ENCODE assay signal across 8 cellular contexts in the genomic region with DNA sequence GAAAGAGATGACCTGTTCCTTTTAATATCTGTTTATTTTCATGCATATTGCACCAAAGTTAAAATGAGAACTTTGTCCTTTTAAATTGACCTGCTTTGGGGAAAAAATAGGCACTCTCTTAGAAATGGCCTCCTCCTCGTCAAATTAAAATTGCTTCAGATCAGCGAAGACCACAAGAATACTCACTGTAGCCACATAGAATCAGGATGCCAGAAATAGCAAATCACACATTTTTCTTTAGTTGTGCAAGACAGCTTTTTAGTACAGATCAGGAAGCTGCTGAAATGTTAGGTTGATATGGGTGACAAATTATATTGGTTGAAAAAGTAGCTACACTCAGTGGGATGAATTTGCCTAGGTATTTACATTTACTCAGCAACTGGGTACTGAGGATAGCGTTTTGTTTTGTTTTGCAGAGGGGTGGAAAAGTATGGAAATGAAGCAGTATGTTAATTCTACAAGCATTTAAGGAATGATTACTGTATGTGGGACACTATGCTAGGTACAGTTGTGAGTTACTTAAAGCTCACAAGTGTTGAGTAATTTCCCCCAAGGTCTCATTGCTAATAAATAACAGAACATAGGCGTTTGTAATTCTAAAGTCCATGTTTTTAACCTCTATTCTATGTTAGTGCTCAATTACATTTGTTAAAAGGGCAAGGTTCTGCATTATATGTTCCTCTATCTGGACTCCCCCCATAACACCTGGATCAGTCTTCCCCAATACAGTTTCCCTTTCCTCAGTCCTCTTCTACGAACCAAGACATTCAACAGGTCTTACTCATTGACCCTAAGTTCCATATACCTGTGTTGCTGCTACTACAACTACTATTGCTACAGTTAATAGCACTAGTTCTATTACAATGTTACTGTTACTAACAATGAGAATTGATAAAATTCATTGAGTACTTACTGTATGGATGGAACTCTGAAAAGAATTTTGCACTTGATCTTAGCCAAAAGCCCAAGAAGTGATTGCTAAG.
DNase-seq lines count a peak whose midpoint lies in the region; ATAC-seq and TF ChIP-seq lines count a peak whose summit lies in the region.

No MANE protein-coding gene starts in this region.

- WGBS in right lobe of liver (ENCODE audit: insufficient coverage, low coverage, low lambda C conversion rate, missing lambda C conversion rate), result 12% methylated on average over 5 of the region's 5 CpGs

- H3K9me3 ChIP-seq in T-helper 17 cell (ENCODE audit: control insufficient read depth, low read length, poor library complexity, severe bottlenecking), result no peaks in the 10 kb centered on the region
- no peaks in the 10 kb centered on the region for H3K9me3 ChIP-seq in right lobe of liver
- H3K9me3 ChIP-seq in upper lobe of right lung, result no peaks in the 10 kb centered on the region

- H3K27ac Mint-ChIP-seq in T-helper 17 cell, result peak overlapping the region; percentile 91

- TF ChIP-seq CTCF in right lobe of liver (IDR thresholded peaks at IDR 0.05) (no peak), upper lobe of right lung (IDR thresholded peaks at IDR 0.05) (no peak)

- peaks cover 0 to 22% (median 6%) of the 10 kb centered on the region in 4 donors for H3K4me1 ChIP-seq in right lobe of liver
- peaks cover 17% of the 10 kb centered on the region for H3K4me1 ChIP-seq in upper lobe of right lung

- no peaks in the 10 kb centered on the region for H3K27me3 ChIP-seq in right lobe of liver
- H3K27me3 ChIP-seq in upper lobe of right lung, result no peaks in the 10 kb centered on the region

- H3K27me3 Mint-ChIP-seq in T-helper 17 cell, result no peaks in the 10 kb centered on the region

- ATAC-seq in HG02759 (IDR thresholded peaks at IDR 0.05; ENCODE audit: unreplicated experiment), result peak; percentile 43
- ATAC-seq in T-helper 17 cell, result peak; percentile 51
- peak; percentile 38 to 83 (median 58) for ATAC-seq in right lobe of liver
- no peak for ATAC-seq in upper lobe of right lung

- no peaks in the 10 kb centered on the region for H3K36me3 ChIP-seq in right lobe of liver
- no peaks in the 10 kb centered on the region for H3K36me3 ChIP-seq in upper lobe of right lung

- TF ChIP-seq POLR2A in right lobe of liver (IDR thresholded peaks at IDR 0.05), result no peak

- DNase-seq in GM03348 (ENCODE audit: low spot score) (peak; percentile 71), T-helper 17 cell (no peak), right lobe of liver (no peak), NCI-H1092 treated with DMSO at 0.1 percent for 48 hours (lab: John Stamatoyannopoulos, UW) (no peak), upper lobe of right lung (no peak), D341Med (ENCODE audit: low spot score) (no peak), DMS153 (lab: John Stamatoyannopoulos, UW) (no peak)

- H3K4me3 Mint-ChIP-seq in T-helper 17 cell, result peak overlapping the region; percentile 66

- H3K4me1 Mint-ChIP-seq in T-helper 17 cell, result peaks cover 43% of the 10 kb centered on the region

- H3K27ac ChIP-seq in right lobe of liver (peak overlapping the region in 1 of 3 donors; percentile 13), upper lobe of right lung (no peak overlapping the region)

- peaks cover 2% of the 10 kb centered on the region for H3K36me3 Mint-ChIP-seq in T-helper 17 cell (ENCODE audit: low read depth)

- H3K4me3 ChIP-seq in right lobe of liver (no peak overlapping the region), upper lobe of right lung (no peak overlapping the region)

- intact Hi-C loops in right lobe of liver (cut with DNase I) (no loop called here), upper lobe of right lung (cut with DNase I) (no loop called here)
